13 cellular contexts compared by ENCODE assay signal in the genomic region with DNA sequence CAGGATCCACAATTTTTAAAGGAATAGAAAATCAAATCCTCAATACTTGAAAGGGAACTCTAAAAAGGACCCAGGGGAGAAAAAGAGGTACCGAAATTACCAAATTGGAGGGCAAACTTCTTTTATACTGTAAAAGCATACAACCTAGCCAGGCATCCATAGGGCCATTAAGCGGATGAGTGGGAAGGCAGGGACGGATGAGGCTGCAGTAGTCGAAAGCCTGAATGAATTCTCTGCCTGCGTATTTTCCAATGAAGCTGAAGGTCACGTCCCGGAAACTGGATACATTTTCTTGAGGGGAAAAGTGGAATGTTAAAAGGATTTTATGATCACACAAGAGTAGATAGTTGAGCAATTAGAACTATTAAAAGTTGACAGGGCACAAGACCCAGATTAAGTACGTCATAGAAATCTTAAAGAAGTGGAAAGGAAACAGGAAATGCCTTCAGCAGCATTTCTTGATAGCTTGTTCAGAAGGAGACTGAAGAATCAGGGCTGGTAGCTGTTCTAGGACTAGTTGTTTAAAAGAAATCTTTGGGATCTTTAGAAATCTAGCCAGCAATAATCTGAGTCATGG.
A peak's percentile ranks its signal among the peaks of the same experiment; 100 is the strongest.
DNase-seq lines count a peak whose midpoint lies in the region; ATAC-seq and TF ChIP-seq lines count a peak whose summit lies in the region.
"Had no signal": no experiment of that assay in that cellular context is flagged by ENCODE, and none has a peak within 500 bp of the region (broad histone marks: within the 10 kb centered on the region; RNA-seq: fewer than 3 reads in every experiment).

No MANE protein-coding gene starts in this region.

- H3K9me3 Mint-ChIP-seq in stimulated activated memory B cell treated with anti-CD40 and anti-IgM and Interleukin-4, amounts not matched to agents 10 μg/mL and 1 μg/mL and 100 μg/mL, for 72 hours = no peaks in the 10 kb centered on the region

- H3K27ac ChIP-seq in left lung (peak overlapping the region; percentile 0 to 60), sigmoid colon (peak overlapping the region; percentile 0 to 65 (median 42))
- H3K27ac ChIP-seq: dorsolateral prefrontal cortex had no signal

- H3K4me1 Mint-ChIP-seq in stimulated activated memory B cell treated with anti-CD40 and anti-IgM and Interleukin-4, amounts not matched to agents 10 μg/mL and 1 μg/mL and 100 μg/mL, for 72 hours = no peaks in the 10 kb centered on the region

- H3K27me3 ChIP-seq in left lung = no peaks in the 10 kb centered on the region
- H3K27me3 ChIP-seq in sigmoid colon = no peaks in the 10 kb centered on the region
- H3K27me3 ChIP-seq: dorsolateral prefrontal cortex had no signal

- H3K36me3 Mint-ChIP-seq in stimulated activated memory B cell treated with anti-CD40 and anti-IgM and Interleukin-4, amounts not matched to agents 10 μg/mL and 1 μg/mL and 100 μg/mL, for 72 hours = no peaks in the 10 kb centered on the region

- DNase-seq in M059J (ENCODE audit: low read depth) (peak; percentile 10), astrocyte of the hippocampus (ENCODE audit: low read depth, low spot score) (peak; percentile 3), left lung (no peak), sigmoid colon (no peak), NCI-H1105 treated with DMSO at 0.1 percent for 48 hours (lab: John Stamatoyannopoulos, UW) (no peak), DMS79 (lab: John Stamatoyannopoulos, UW) (no peak), cortex of kidney (lab: John Stamatoyannopoulos, UW) (no peak)
- DNase-seq: activated CD4-positive, alpha-beta T cell treated with anti-CD3 and anti-CD28 coated beads for 1 hour; activated naive CD4-positive, alpha-beta T cell; Calu3; dorsolateral prefrontal cortex; posterior cingulate gyrus had no signal

- no peak for TF ChIP-seq POLR2A in sigmoid colon (IDR thresholded peaks at IDR 0.05)

- H3K4me1 ChIP-seq in left lung (peaks cover 0 to 5% of the 10 kb centered on the region in 2 donors), sigmoid colon (peaks cover 0 to 31% (median 19%) of the 10 kb centered on the region in 4 donors)

- no peak overlapping the region for H3K4me3 ChIP-seq in left lung
- H3K4me3 ChIP-seq in sigmoid colon = peak overlapping the region in 3 of 4 donors; percentile 19 to 26 (median 24)

- WGBS in sigmoid colon, 2 donors = 54 to 67% methylated on average over 8 of the region's 8 CpGs

- ATAC-seq in left lung = peak; percentile 78
- no peak for ATAC-seq in stimulated activated memory B cell treated with anti-CD40 and anti-IgM and Interleukin-4, amounts not matched to agents 10 μg/mL and 1 μg/mL and 100 μg/mL, for 72 hours

- H3K9me3 ChIP-seq in left lung (no peaks in the 10 kb centered on the region), sigmoid colon (no peaks in the 10 kb centered on the region)

- peaks cover 10% of the 10 kb centered on the region for H3K27me3 Mint-ChIP-seq in stimulated activated memory B cell treated with anti-CD40 and anti-IgM and Interleukin-4, amounts not matched to agents 10 μg/mL and 1 μg/mL and 100 μg/mL, for 72 hours

- H3K36me3 ChIP-seq in left lung = no peaks in the 10 kb centered on the region
- H3K36me3 ChIP-seq in sigmoid colon = no peaks in the 10 kb centered on the region

- intact Hi-C loops in left lung (cut with DNase I) = no loop called here
- intact Hi-C loops in sigmoid colon (cut with DNase I) = loop anchor here (5.0 kb wide), 1 partner anchor 101 kb away; a partner anchor contains a TSS

- H3K27ac Mint-ChIP-seq in stimulated activated memory B cell treated with anti-CD40 and anti-IgM and Interleukin-4, amounts not matched to agents 10 μg/mL and 1 μg/mL and 100 μg/mL, for 72 hours = no peak overlapping the region

- TF ChIP-seq EP300 in sigmoid colon (IDR thresholded peaks at IDR 0.05) = no peak

- TF ChIP-seq CTCF in left lung (IDR thresholded peaks at IDR 0.05) = no peak
- no peak for TF ChIP-seq CTCF in sigmoid colon (IDR thresholded peaks at IDR 0.05)

- H3K4me3 Mint-ChIP-seq in stimulated activated memory B cell treated with anti-CD40 and anti-IgM and Interleukin-4, amounts not matched to agents 10 μg/mL and 1 μg/mL and 100 μg/mL, for 72 hours = no peak overlapping the region

Comparison
In these comparisons a context has a peak if more than half of its experiments do, and no peak if none do; other contexts are left out.
1. DNase-seq: peak in M059J (single experiment) and astrocyte of the hippocampus (single experiment); none in left lung (0 of 2), sigmoid colon (single experiment), NCI-H1105 treated with DMSO at 0.1 percent for 48 hours (single experiment), DMS79 (single experiment) and cortex of kidney (single experiment).
2. H3K4me3 ChIP-seq: peak in sigmoid colon (3 of 4); none in left lung (0 of 2).